ENCODE assay signal across 8 cellular contexts in the genomic region with DNA sequence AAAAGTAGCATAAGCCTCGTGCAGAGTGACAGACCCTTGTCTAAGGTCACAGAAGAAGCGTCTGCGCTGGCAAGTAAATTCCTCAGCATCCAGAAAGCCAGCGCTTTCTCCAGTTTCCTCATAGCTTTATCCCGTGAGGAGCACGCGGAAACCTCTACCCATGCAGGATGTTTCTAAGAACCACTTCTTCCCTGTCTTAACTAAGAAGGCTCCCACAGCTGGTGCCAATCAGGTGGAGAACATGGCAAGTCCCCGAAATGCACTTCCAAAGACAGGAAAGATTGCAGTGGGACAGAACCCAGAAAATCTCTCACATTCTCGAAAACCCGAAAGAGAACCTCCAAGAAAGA. TPM values are rescaled to one million over a fixed set of nuclear protein-coding genes. Genes with fewer than 3 reads are reported as not detected.
DNase-seq lines count a peak whose midpoint lies in the region; ATAC-seq and TF ChIP-seq lines count a peak whose summit lies in the region.

No MANE protein-coding gene starts in this region.

- TF ChIP-seq POLR2A in upper lobe of left lung (IDR thresholded peaks at IDR 0.05) = no peak

- H3K27me3 Mint-ChIP-seq in activated T-helper 2 cell treated with anti-CD3 and anti-CD28 coated beads, Interferon-gamma antibody, Interleukin-2, Interleukin-4, amounts not matched to agents 10 μg/mL and 5 μg/mL and 100 μg/mL, durations not matched to agents 14 hours and 24 hours and 36 hours (ENCODE audit: low read depth) = no peaks in the 10 kb centered on the region

- no peaks in the 10 kb centered on the region for H3K9me3 ChIP-seq in SJSA1 (replicated peaks)
- no peaks in the 10 kb centered on the region for H3K9me3 ChIP-seq in iPS-18a (ENCODE audit: control insufficient read depth, low read depth, low read length)
- no peaks in the 10 kb centered on the region for H3K9me3 ChIP-seq in upper lobe of left lung

- H3K36me3 Mint-ChIP-seq in activated T-helper 2 cell treated with anti-CD3 and anti-CD28 coated beads, Interferon-gamma antibody, Interleukin-2, Interleukin-4, amounts not matched to agents 10 μg/mL and 5 μg/mL and 100 μg/mL, durations not matched to agents 14 hours and 24 hours and 36 hours (ENCODE audit: low read depth) = peaks cover 51% of the 10 kb centered on the region

- H3K4me1 Mint-ChIP-seq in activated T-helper 2 cell treated with anti-CD3 and anti-CD28 coated beads, Interferon-gamma antibody, Interleukin-2, Interleukin-4, amounts not matched to agents 10 μg/mL and 5 μg/mL and 100 μg/mL, durations not matched to agents 14 hours and 24 hours and 36 hours (ENCODE audit: low read depth) = peaks cover 29% of the 10 kb centered on the region

- H3K4me3 ChIP-seq in SJSA1 (peak overlapping the region; percentile 71), iPS-18a (ENCODE audit: low read length) (peak overlapping the region; percentile 97), upper lobe of left lung (peak overlapping the region; percentile 42 to 95 (median 84))

- H3K9me3 Mint-ChIP-seq in activated T-helper 2 cell treated with anti-CD3 and anti-CD28 coated beads, Interferon-gamma antibody, Interleukin-2, Interleukin-4, amounts not matched to agents 10 μg/mL and 5 μg/mL and 100 μg/mL, durations not matched to agents 14 hours and 24 hours and 36 hours = no peaks in the 10 kb centered on the region

- DNase-seq in AG08396 (ENCODE audit: low spot score) (peak; percentile 14), SJSA1 (ENCODE audit: low read depth in 1 of 2, low spot score in 2 of 2) (no peak), upper lobe of left lung (peak in 1 of 2 donors; percentile 69), middle frontal gyrus (ENCODE audit: extremely low spot score, low spot score) (no peak)
- DNase-seq in activated T-helper 2 cell treated with anti-CD3 and anti-CD28 coated beads, Interferon-gamma antibody, Interleukin-2, Interleukin-4, amounts not matched to agents 10 μg/mL and 5 μg/mL and 100 μg/mL, durations not matched to agents 14 hours and 24 hours and 36 hours (ENCODE audit: low spot score) = no peak

- ATAC-seq in GM21447 (IDR thresholded peaks at IDR 0.05; ENCODE audit: unreplicated experiment) (peak; percentile 4), upper lobe of left lung (ENCODE audit: low FRiP score in 2 of 2) (peak; percentile 2 to 3), HG03565 (IDR thresholded peaks at IDR 0.05; ENCODE audit: unreplicated experiment) (no peak)

- TF ChIP-seq CTCF in upper lobe of left lung (IDR thresholded peaks at IDR 0.05) = no peak

- H3K4me1 ChIP-seq in SJSA1 (replicated peaks) (peaks cover 7% of the 10 kb centered on the region; the same call in 1 of the 2 replicates), iPS-18a (ENCODE audit: control insufficient read depth, low read depth, low read length) (peaks cover 6% of the 10 kb centered on the region), upper lobe of left lung (peaks cover 36 to 66% (median 43%) of the 10 kb centered on the region in 4 donors)

- H3K27ac ChIP-seq in SJSA1 (peak overlapping the region; percentile 98), iPS-18a (ENCODE audit: low read length) (peak overlapping the region; percentile 73), upper lobe of left lung (peak overlapping the region; percentile 95 to 99 (median 97))

- peaks cover 46% of the 10 kb centered on the region for H3K36me3 ChIP-seq in SJSA1
- peaks cover 26% of the 10 kb centered on the region for H3K36me3 ChIP-seq in iPS-18a (ENCODE audit: control insufficient read depth, low read depth, low read length)
- peaks cover 3 to 39% (median 24%) of the 10 kb centered on the region in 4 donors for H3K36me3 ChIP-seq in upper lobe of left lung

- H3K27ac Mint-ChIP-seq in activated T-helper 2 cell treated with anti-CD3 and anti-CD28 coated beads, Interferon-gamma antibody, Interleukin-2, Interleukin-4, amounts not matched to agents 10 μg/mL and 5 μg/mL and 100 μg/mL, durations not matched to agents 14 hours and 24 hours and 36 hours = no peak overlapping the region

- peak overlapping the region; percentile 92 for H3K9ac ChIP-seq in iPS-18a (ENCODE audit: low read length)

- intact Hi-C loops in activated T-helper 2 cell treated with anti-CD3 and anti-CD28 coated beads, Interferon-gamma antibody, Interleukin-2, Interleukin-4, amounts not matched to agents 10 μg/mL and 5 μg/mL and 100 μg/mL, durations not matched to agents 14 hours and 24 hours and 36 hours (cut with micrococcal nuclease) = loop anchor here (1.0 to 5.0 kb wide), 2 partner anchors 16 to 1030 kb away; a partner anchor contains a TSS

- WGBS in upper lobe of left lung, 2 donors = 1 to 2% methylated on average over 10 of the region's 10 CpGs

- H3K4me3 Mint-ChIP-seq in activated T-helper 2 cell treated with anti-CD3 and anti-CD28 coated beads, Interferon-gamma antibody, Interleukin-2, Interleukin-4, amounts not matched to agents 10 μg/mL and 5 μg/mL and 100 μg/mL, durations not matched to agents 14 hours and 24 hours and 36 hours (ENCODE audit: low read depth) = no peak overlapping the region

- H3K27me3 ChIP-seq in SJSA1 (replicated peaks) (no peaks in the 10 kb centered on the region), iPS-18a (ENCODE audit: control insufficient read depth, insufficient read depth, low read length) (no peaks in the 10 kb centered on the region), upper lobe of left lung (no peaks in the 10 kb centered on the region)

- TF ChIP-seq EP300 in upper lobe of left lung (IDR thresholded peaks at IDR 0.05) = no peak

RNA-seq across cellular contexts. Expression of a gene that starts 1.0 kb away (rescaled TPM):
- 7.6 and 9.3 TPM in 2 replicates for total RNA-seq in SJSA1 (2014; rRNA removed; shearing (Covaris generic))
- 10 to 100 TPM; 18.4 to 96.4 (median 38.7) TPM for total RNA-seq in upper lobe of left lung
- total RNA-seq in activated T-helper 2 cell treated with anti-CD3 and anti-CD28 coated beads, Interferon-gamma antibody, Interleukin-2, Interleukin-4, amounts not matched to agents 10 μg/mL and 5 μg/mL and 100 μg/mL, durations not matched to agents 14 hours and 24 hours and 36 hours = 20.5 and 26.0 TPM in 2 replicates

RNA-seq across cellular contexts. Expression of a gene that starts 52.7 kb away (rescaled TPM):
- 104 and 176 TPM in 2 replicates for total RNA-seq in SJSA1 (2014; rRNA removed; shearing (Covaris generic))
- 100 to 1,000 TPM in 4 of 6 donors, 10 to 100 TPM in 2; 49.2 to 164 (median 153) TPM for total RNA-seq in upper lobe of left lung
- 407 and 425 TPM in 2 replicates for total RNA-seq in activated T-helper 2 cell treated with anti-CD3 and anti-CD28 coated beads, Interferon-gamma antibody, Interleukin-2, Interleukin-4, amounts not matched to agents 10 μg/mL and 5 μg/mL and 100 μg/mL, durations not matched to agents 14 hours and 24 hours and 36 hours
